Comparison of ENCODE assay signal across 21 cellular contexts in the genomic region with DNA sequence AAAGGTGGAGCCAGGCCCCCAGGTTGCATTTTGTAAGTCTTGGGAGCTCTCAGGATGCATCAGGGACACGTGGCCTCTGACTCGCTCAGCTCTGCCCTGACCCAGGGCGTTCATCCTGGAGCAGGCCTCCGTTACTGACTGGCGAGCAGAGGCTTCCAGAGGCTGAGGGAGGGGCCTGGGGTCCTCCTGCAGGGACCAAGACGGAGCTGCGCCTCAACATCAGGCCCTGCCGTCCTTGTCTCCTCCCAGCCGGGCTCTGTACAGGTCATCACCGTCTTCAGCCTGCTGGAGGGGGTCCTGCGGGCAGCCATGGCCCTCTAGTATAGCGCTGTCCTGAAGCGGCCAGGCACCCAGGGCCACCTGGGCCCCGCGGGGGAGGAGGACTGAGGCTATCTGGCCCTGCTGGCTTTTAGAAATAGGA. TPM values are rescaled to one million over a fixed set of nuclear protein-coding genes. Genes with fewer than 3 reads are reported as not detected.
A peak's percentile ranks its signal among the peaks of the same experiment; 100 is the strongest.
DNase-seq lines count a peak whose midpoint lies in the region; ATAC-seq and TF ChIP-seq lines count a peak whose summit lies in the region.
"Had no signal": no experiment of that assay in that cellular context is flagged by ENCODE, and none has a peak within 500 bp of the region (broad histone marks: within the 10 kb centered on the region; RNA-seq: fewer than 3 reads in every experiment).

No MANE protein-coding gene starts in this region.

- H3K36me3 Mint-ChIP-seq in GM23338 (ENCODE audit: low read depth): no peaks in the 10 kb centered on the region
- no peaks in the 10 kb centered on the region for H3K36me3 Mint-ChIP-seq in T-helper 17 cell (ENCODE audit: low read depth)
- no peaks in the 10 kb centered on the region for H3K36me3 Mint-ChIP-seq in immature natural killer cell
- H3K36me3 Mint-ChIP-seq: type B pancreatic cell had no signal

- H3K4me3 ChIP-seq in GM23338: no peak overlapping the region
- no peak overlapping the region for H3K4me3 ChIP-seq in hepatocyte
- H3K4me3 ChIP-seq in HAP-1: no peak overlapping the region
- H3K4me3 ChIP-seq: mucosa of descending colon had no signal

- H3K27ac Mint-ChIP-seq in GM23338 (no peak overlapping the region), T-helper 17 cell (no peak overlapping the region), immature natural killer cell (no peak overlapping the region)
- H3K27ac Mint-ChIP-seq: T-helper 2 cell treated with Interferon-gamma antibody and Interleukin-4, amounts not matched to agents 5 μg/mL and 100 μg/mL, for 36 hours; type B pancreatic cell had no signal

- ATAC-seq in GM23338 (peak; percentile 13), T-helper 17 cell (no peak), HG03442 (IDR thresholded peaks at IDR 0.05; ENCODE audit: unreplicated experiment) (no peak), GM21526 (IDR thresholded peaks at IDR 0.05; ENCODE audit: low FRiP score, unreplicated experiment) (no peak)
- ATAC-seq: mucosa of descending colon; stimulated activated naive CD8-positive, alpha-beta T cell treated with anti-CD3 and anti-CD28 coated beads, Interleukin-15, Interleukin-2, amounts not matched to agents 100 U/mL and 50 U/mL, for 24 hours had no signal

- H3K9me3 ChIP-seq in T-helper 17 cell (ENCODE audit: control insufficient read depth, low read length, poor library complexity, severe bottlenecking): no peaks in the 10 kb centered on the region
- no peaks in the 10 kb centered on the region for H3K9me3 ChIP-seq in hepatocyte (ENCODE audit: low read depth)
- no peaks in the 10 kb centered on the region for H3K9me3 ChIP-seq in HAP-1
- H3K9me3 ChIP-seq: mucosa of descending colon, neutrophil had no signal

- H3F3A ChIP-seq in GM23338 (replicated peaks; ENCODE audit: low read depth): no peaks in the 10 kb centered on the region

- in situ Hi-C loops in HAP-1 (cut with MboI; ENCODE audit: low sequenced_read_pairs): no loop called here

- H3K27ac ChIP-seq in GM23338 (ENCODE audit: low read depth) (no peak overlapping the region), hepatocyte (no peak overlapping the region)
- H3K27ac ChIP-seq: neutrophil had no signal

- H3K79me2 ChIP-seq in GM23338 (replicated peaks; ENCODE audit: insufficient read depth): no peaks in the 10 kb centered on the region
- no peaks in the 10 kb centered on the region for H3K79me2 ChIP-seq in hepatocyte

- H3K27me3 Mint-ChIP-seq in GM23338 (ENCODE audit: insufficient read depth, low read depth, poor library complexity) (peaks cover 7% of the 10 kb centered on the region), T-helper 17 cell (no peaks in the 10 kb centered on the region), immature natural killer cell (ENCODE audit: low read depth in 3 of 3) (peaks cover 0 to 5% (median 2%) of the 10 kb centered on the region in 3 donors)
- H3K27me3 Mint-ChIP-seq: type B pancreatic cell had no signal

- DNase-seq in 8988T: peak; percentile 56
- DNase-seq in GM23338 (ENCODE audit: low spot score): peak; percentile 24
- no peak for DNase-seq in T-helper 17 cell
- DNase-seq in hepatocyte (ENCODE audit: low spot score): peak; percentile 22
- DNase-seq in immature natural killer cell: no peak
- DNase-seq in HAP-1 (ENCODE audit: low spot score in 2 of 2): no peak
- DNase-seq: effector CD4-positive, alpha-beta T cell; kidney glomerular epithelial cell; MM.1S; mucosa of descending colon; NCI-H1930; NCI-H510A treated with DMSO at 0.1 percent for 48 hours; SIG-M5; stimulated activated naive CD8-positive, alpha-beta T cell treated with anti-CD3 and anti-CD28 coated beads, Interleukin-15, Interleukin-2, amounts not matched to agents 100 U/mL and 50 U/mL, for 24 hours had no signal

- TF ChIP-seq CTCF in GM23338 (conservative IDR thresholded peaks at IDR 0.05; ENCODE audit: low read depth in 2 of 2) (no peak), hepatocyte (IDR thresholded peaks at IDR 0.05; ENCODE audit: poor library complexity) (no peak)

- H3K9me2 ChIP-seq in GM23338 (ENCODE audit: insufficient read depth) (no peaks in the 10 kb centered on the region), hepatocyte (replicated peaks; ENCODE audit: insufficient read depth) (no peaks in the 10 kb centered on the region)

- no peaks in the 10 kb centered on the region for H3K27me3 ChIP-seq in GM23338 (ENCODE audit: insufficient read depth)
- no peaks in the 10 kb centered on the region for H3K27me3 ChIP-seq in hepatocyte
- no peaks in the 10 kb centered on the region for H3K27me3 ChIP-seq in HAP-1 (ENCODE audit: low read depth)

- WGBS in hepatocyte (ENCODE audit: low lambda C conversion rate, missing lambda C conversion rate): 90% methylated on average over 15 of the region's 15 CpGs

- H2AFZ ChIP-seq in GM23338 (peak overlapping the region; percentile 85; the same call in 1 of the 2 replicates), hepatocyte (no peak overlapping the region)

- H3K9me3 Mint-ChIP-seq in GM23338 (no peaks in the 10 kb centered on the region; the same call in 2 of the 3 replicates), immature natural killer cell (no peaks in the 10 kb centered on the region)
- H3K9me3 Mint-ChIP-seq: T-helper 2 cell treated with Interferon-gamma antibody and Interleukin-4, amounts not matched to agents 5 μg/mL and 100 μg/mL, for 36 hours; type B pancreatic cell had no signal

- H3K4me1 Mint-ChIP-seq in GM23338 (peaks cover 25% of the 10 kb centered on the region), T-helper 17 cell (peaks cover 12% of the 10 kb centered on the region), immature natural killer cell (peaks cover 10 to 13% of the 10 kb centered on the region in 2 donors)

- no peak overlapping the region for H3K4me3 Mint-ChIP-seq in GM23338
- H3K4me3 Mint-ChIP-seq in T-helper 17 cell: peak overlapping the region; percentile 21
- H3K4me3 Mint-ChIP-seq in immature natural killer cell: no peak overlapping the region
- H3K4me3 Mint-ChIP-seq: T-helper 2 cell treated with Interferon-gamma antibody and Interleukin-4, amounts not matched to agents 5 μg/mL and 100 μg/mL, for 36 hours; type B pancreatic cell had no signal

- H3K4me1 ChIP-seq in GM23338 (ENCODE audit: insufficient read depth) (no peaks in the 10 kb centered on the region; the same call in 1 of the 2 replicates), hepatocyte (ENCODE audit: insufficient read depth) (peaks cover 3% of the 10 kb centered on the region), HAP-1 (no peaks in the 10 kb centered on the region)

- no peaks in the 10 kb centered on the region for H4K20me1 ChIP-seq in GM23338 (replicated peaks; ENCODE audit: insufficient read depth)
- no peaks in the 10 kb centered on the region for H4K20me1 ChIP-seq in hepatocyte (ENCODE audit: insufficient read depth, poor library complexity, severe bottlenecking)

- no peak overlapping the region for H3K4me2 ChIP-seq in GM23338
- no peak overlapping the region for H3K4me2 ChIP-seq in hepatocyte

- no peaks in the 10 kb centered on the region for H3K36me3 ChIP-seq in GM23338 (ENCODE audit: insufficient read depth)
- H3K36me3 ChIP-seq in hepatocyte (replicated peaks; ENCODE audit: insufficient read depth, low read depth): no peaks in the 10 kb centered on the region
- no peaks in the 10 kb centered on the region for H3K36me3 ChIP-seq in HAP-1 (replicated peaks)
- H3K36me3 ChIP-seq: neutrophil had no signal

TF ChIP-seq in GM23338, 12 proteins besides CTCF, POLR2A, EP300 and RAD21 (continues in another document):
- no peak for TF ChIP-seq STAT1 (IDR thresholded peaks at IDR 0.05; ENCODE audit: unreplicated experiment)
- no peak for TF ChIP-seq ZNF331 (CRISPR knock-in tag; IDR thresholded peaks at IDR 0.05; ENCODE audit: low read depth)
- TF ChIP-seq ETS1 (IDR thresholded peaks at IDR 0.05): no peak
- no peak for TF ChIP-seq CREB1 (CRISPR knock-in tag; IDR thresholded peaks at IDR 0.05; ENCODE audit: low read depth)
- no peak for TF ChIP-seq POLR2AphosphoS5 (IDR thresholded peaks at IDR 0.05; ENCODE audit: low read depth)
- no peak for TF ChIP-seq EZH2phosphoT487 (IDR thresholded peaks at IDR 0.05; ENCODE audit: unreplicated experiment)
- TF ChIP-seq ZNF114 (CRISPR knock-in tag; IDR thresholded peaks at IDR 0.05): no peak

RNA-seq across cellular contexts. Expression of gene ALPP, which starts 10.2 kb away (rescaled TPM):
- total RNA-seq in GM23338 (2014; rRNA removed; shearing (Covaris generic)): 0.28 and 0.31 TPM in 2 replicates
- polyA plus RNA-seq in GM23338 (2016; fragmentation: Nextera tagmentation; extraction: Ambion mirVana) (0.07 TPM in 1 of 2 replicates, not detected in the other), hepatocyte (1.2 and 1.3 TPM in 2 replicates), immature natural killer cell (not detected)
- total RNA-seq in T-helper 17 cell (under 1 TPM; 0.29 to 0.45 TPM), hepatocyte (6.5 and 8.7 TPM in 2 replicates)
- total RNA-seq: activated CD8-positive, alpha-beta memory T cell treated with anti-CD3 and anti-CD28 coated beads for 36 hours; fibroblast of lung had no signal
- polyA plus RNA-seq: fibroblast of lung had no signal

RNA-seq across cellular contexts. Expression of gene ALPG, which starts 38.3 kb away (rescaled TPM):
- 2.5 and 3.8 TPM in 2 replicates for total RNA-seq in GM23338 (2014; rRNA removed; shearing (Covaris generic))
- 0.89 and 1.4 TPM in 2 replicates for polyA plus RNA-seq in GM23338 (2016; fragmentation: Nextera tagmentation; extraction: Ambion mirVana)
- not detected for total RNA-seq in T-helper 17 cell
- 0.16 and 1.5 TPM in 2 replicates for total RNA-seq in hepatocyte
- polyA plus RNA-seq in hepatocyte: 0.08 and 0.86 TPM in 2 replicates
- not detected for polyA plus RNA-seq in immature natural killer cell
- total RNA-seq: activated CD8-positive, alpha-beta memory T cell treated with anti-CD3 and anti-CD28 coated beads for 36 hours; fibroblast of lung had no signal
- polyA plus RNA-seq: fibroblast of lung had no signal

Comparison
In these comparisons a context has a peak if more than half of its experiments do, and no peak if none do; other contexts are left out.
1. DNase-seq: peak in 8988T (single experiment), GM23338 (single experiment) and hepatocyte (single experiment); none in T-helper 17 cell (0 of 3), immature natural killer cell (0 of 3) and HAP-1 (0 of 2).